In genomic region chr3:114572364-114573062, GRCh38 we compare ENCODE assay signal across 22 cellular contexts.
DNase-seq lines count a peak whose midpoint lies in the region; ATAC-seq, FAIRE-seq and TF ChIP-seq lines count a peak whose summit lies in the region.
"Had no signal": no experiment of that assay in that cellular context is flagged by ENCODE, and none has a peak within 500 bp of the region (broad histone marks: within the 10 kb centered on the region; RNA-seq: fewer than 3 reads in every experiment).

No MANE protein-coding gene starts in this region.

- no peak overlapping the region for H3K18ac ChIP-seq in H9 (ENCODE audit: insufficient read length, low read depth, low read length)

- DNase-seq in heart right ventricle (no peak), left cardiac atrium (no peak), D721Med (ENCODE audit: insufficient read length, low spot score) (no peak), GM23338 (ENCODE audit: low spot score) (no peak), M059J (ENCODE audit: low read depth) (peak; percentile 58), H9 (no peak), T-helper 9 cell (no peak)
- no peak for DNase-seq in stimulated activated naive B cell treated with anti-CD40 and anti-IgM and Interleukin-4, amounts not matched to agents 10 μg/mL and 1 μg/mL and 100 μg/mL, for 72 hours
- DNase-seq: Caco-2; CD4-positive, CD25-positive, alpha-beta regulatory T cell; DMS 273 treated with DMSO at 0.1 percent for 48 hours; DMS79; GF-D8; H7 had no signal

- H3K27ac Mint-ChIP-seq in GM23338 (peak overlapping the region; percentile 32; the same call in 1 of the 2 replicates), H9 (peak overlapping the region in 1 of 3 experiments; percentile 58; a peak in 2 of 7 replicates)
- no peak overlapping the region for H3K27ac Mint-ChIP-seq in stimulated activated naive B cell treated with anti-CD40 and anti-IgM and Interleukin-4, amounts not matched to agents 10 μg/mL and 1 μg/mL and 100 μg/mL, for 72 hours
- H3K27ac Mint-ChIP-seq: B cell; CD8-positive, alpha-beta T cell had no signal

- H3K9ac ChIP-seq in H9 (ENCODE audit: extremely low read depth, insufficient read length, low read length) = no peak overlapping the region
- H3K9ac ChIP-seq: BLaER1 had no signal

- H4K91ac ChIP-seq in H9 (ENCODE audit: insufficient read length, low read depth, low read length) = no peak overlapping the region

- no peak overlapping the region for H2BK12ac ChIP-seq in H9 (ENCODE audit: insufficient read length, low read depth, low read length)

- no peaks in the 10 kb centered on the region for H3K23me2 ChIP-seq in H9 (ENCODE audit: insufficient read length, low read depth, low read length, poor library complexity, severe bottlenecking)

- FAIRE-seq in D721Med (lab: Jason Lieb, UNC) = peak; percentile 41
- FAIRE-seq: GM12891, GM18507, H1 had no signal

- H3K9me3 Mint-ChIP-seq in GM23338 (no peaks in the 10 kb centered on the region), H9 (no peaks in the 10 kb centered on the region)
- no peaks in the 10 kb centered on the region for H3K9me3 Mint-ChIP-seq in stimulated activated naive B cell treated with anti-CD40 and anti-IgM and Interleukin-4, amounts not matched to agents 10 μg/mL and 1 μg/mL and 100 μg/mL, for 72 hours
- H3K9me3 Mint-ChIP-seq: CD4-positive, CD25-positive, alpha-beta regulatory T cell; CD8-positive, alpha-beta T cell had no signal

- H3K23ac ChIP-seq in H9 (ENCODE audit: insufficient read length, low read depth, low read length) = no peak overlapping the region

- no peak overlapping the region for H2BK5ac ChIP-seq in H9 (ENCODE audit: insufficient read length, low read length)

- H3K4me1 ChIP-seq in heart right ventricle (peaks cover 4 to 79% (median 47%) of the 10 kb centered on the region in 9 donors), GM23338 (ENCODE audit: insufficient read depth) (peaks cover 23% of the 10 kb centered on the region), H9 (ENCODE audit: insufficient read depth, low read length) (peaks cover 5% of the 10 kb centered on the region; the same call in 1 of the 2 replicates)
- H3K4me1 ChIP-seq: BLaER1, Caco-2 had no signal

- no peak overlapping the region for H3T11ph ChIP-seq in H9 (ENCODE audit: low read length)

- H3K9me3 ChIP-seq in heart right ventricle (no peaks in the 10 kb centered on the region), H9 (ENCODE audit: control insufficient read depth, low read depth, low read length) (no peaks in the 10 kb centered on the region)
- H3K9me3 ChIP-seq: BLaER1, Caco-2 had no signal

- H3K4me3 ChIP-seq in heart right ventricle (no peak overlapping the region), GM23338 (no peak overlapping the region)
- H3K4me3 ChIP-seq: BLaER1 had no signal

- H2AFZ ChIP-seq in GM23338 (no peak overlapping the region), H9 (ENCODE audit: low read length) (no peak overlapping the region)

- H3K79me2 ChIP-seq in GM23338 (replicated peaks; ENCODE audit: insufficient read depth) (no peaks in the 10 kb centered on the region), H9 (ENCODE audit: insufficient read depth, low read length) (no peaks in the 10 kb centered on the region)

- H2BK20ac ChIP-seq in H9 (ENCODE audit: low read depth, low read length, poor library complexity, severe bottlenecking) = no peak overlapping the region

- H3K4me3 Mint-ChIP-seq in GM23338 = no peak overlapping the region
- H3K4me3 Mint-ChIP-seq in H9 = no peak overlapping the region
- no peak overlapping the region for H3K4me3 Mint-ChIP-seq in stimulated activated naive B cell treated with anti-CD40 and anti-IgM and Interleukin-4, amounts not matched to agents 10 μg/mL and 1 μg/mL and 100 μg/mL, for 72 hours
- H3K4me3 Mint-ChIP-seq: B cell; CD4-positive, CD25-positive, alpha-beta regulatory T cell; CD8-positive, alpha-beta T cell had no signal

- H3K27me3 Mint-ChIP-seq in GM23338 (ENCODE audit: insufficient read depth, low read depth, poor library complexity) = peaks cover 3% of the 10 kb centered on the region
- no peaks in the 10 kb centered on the region for H3K27me3 Mint-ChIP-seq in H9 (ENCODE audit: low read depth)
- no peaks in the 10 kb centered on the region for H3K27me3 Mint-ChIP-seq in stimulated activated naive B cell treated with anti-CD40 and anti-IgM and Interleukin-4, amounts not matched to agents 10 μg/mL and 1 μg/mL and 100 μg/mL, for 72 hours
- H3K27me3 Mint-ChIP-seq: B cell; CD4-positive, CD25-positive, alpha-beta regulatory T cell had no signal

- H3K4me2 ChIP-seq in GM23338 (no peak overlapping the region), H9 (ENCODE audit: insufficient read depth, insufficient read length, low read length) (no peak overlapping the region)
- H3K4me2 ChIP-seq: BLaER1 had no signal

- WGBS in heart right ventricle, 2 donors = 44 to 53% methylated on average over 3 of the region's 3 CpGs
- no CpG with 5 or more reads among the region's 3 CpGs for WGBS in H9 (ENCODE audit: extremely low coverage, insufficient read length, low lambda C conversion rate)

- H3K14ac ChIP-seq in H9 (ENCODE audit: insufficient read depth, low read length) = no peak overlapping the region

- H3F3A ChIP-seq in GM23338 (replicated peaks; ENCODE audit: low read depth) = no peaks in the 10 kb centered on the region; the same call in 1 of the 2 replicates

- H3K27ac ChIP-seq in heart right ventricle (peak overlapping the region in 5 of 10 donors; percentile 23 to 66 (median 48)), GM23338 (ENCODE audit: low read depth) (no peak overlapping the region), H9 (ENCODE audit: insufficient read length, low read depth, low read length) (no peak overlapping the region)
- H3K27ac ChIP-seq: BLaER1, C4-2B had no signal

- TF ChIP-seq CTCF in heart right ventricle (IDR thresholded peaks at IDR 0.05) = no peak
- TF ChIP-seq CTCF in D721Med (IDR thresholded peaks at IDR 0.05; ENCODE audit: insufficient read depth, missing control alignments) = no peak
- TF ChIP-seq CTCF in GM23338 (conservative IDR thresholded peaks at IDR 0.05; ENCODE audit: low read depth in 2 of 2) = no peak
- no peak for TF ChIP-seq CTCF in H9 (conservative IDR thresholded peaks at IDR 0.05)

- H2BK120ac ChIP-seq in H9 (ENCODE audit: low read depth, low read length, poor library complexity, severe bottlenecking) = no peak overlapping the region

- no peaks in the 10 kb centered on the region for H3K36me3 Mint-ChIP-seq in GM23338 (ENCODE audit: low read depth)
- no peaks in the 10 kb centered on the region for H3K36me3 Mint-ChIP-seq in H9 (ENCODE audit: insufficient read depth in 1 of 3, low read depth in 3 of 3)
- H3K36me3 Mint-ChIP-seq in stimulated activated naive B cell treated with anti-CD40 and anti-IgM and Interleukin-4, amounts not matched to agents 10 μg/mL and 1 μg/mL and 100 μg/mL, for 72 hours = no peaks in the 10 kb centered on the region

- no peaks in the 10 kb centered on the region for H3K79me1 ChIP-seq in H9 (ENCODE audit: insufficient read depth, low read depth, low read length, poor library complexity, severe bottlenecking)

- H3K4me1 Mint-ChIP-seq in GM23338 (peaks cover 23% of the 10 kb centered on the region), H9 (peaks cover 15 to 27% of the 10 kb centered on the region in 2 experiments)
- H3K4me1 Mint-ChIP-seq in stimulated activated naive B cell treated with anti-CD40 and anti-IgM and Interleukin-4, amounts not matched to agents 10 μg/mL and 1 μg/mL and 100 μg/mL, for 72 hours = peaks cover 3 to 8% of the 10 kb centered on the region in 2 donors

- no peaks in the 10 kb centered on the region for H3K36me3 ChIP-seq in heart right ventricle
- H3K36me3 ChIP-seq in GM23338 (ENCODE audit: insufficient read depth) = no peaks in the 10 kb centered on the region
- H3K36me3 ChIP-seq: BLaER1 had no signal

- H2BK15ac ChIP-seq in H9 (ENCODE audit: low read depth, low read length) = no peak overlapping the region

- ATAC-seq in heart right ventricle (peak in 5 of 8 donors; percentile 53 to 67 (median 62)), left cardiac atrium (no peak), GM23338 (no peak)
- ATAC-seq in stimulated activated naive B cell treated with anti-CD40 and anti-IgM and Interleukin-4, amounts not matched to agents 10 μg/mL and 1 μg/mL and 100 μg/mL, for 72 hours (replicated peaks) = no peak
- ATAC-seq: CD8-positive, alpha-beta T cell; HCT116 had no signal

- no peaks in the 10 kb centered on the region; the same call in 1 of the 2 replicates for H3K9me2 ChIP-seq in GM23338 (ENCODE audit: insufficient read depth)

- H4K20me1 ChIP-seq in GM23338 (replicated peaks; ENCODE audit: insufficient read depth) (no peaks in the 10 kb centered on the region), H9 (ENCODE audit: control insufficient read depth, insufficient read depth, insufficient read length) (no peaks in the 10 kb centered on the region)
- H4K20me1 ChIP-seq: BLaER1 had no signal

- no peak overlapping the region for H2AK5ac ChIP-seq in H9 (ENCODE audit: insufficient read length, low read length)

- intact Hi-C loops in heart right ventricle (cut with DNase I) = no loop called here
- intact Hi-C loops in left cardiac atrium (cut with DNase I) = no loop called here

- H3K4ac ChIP-seq in H9 (ENCODE audit: low read depth, low read length) = no peak overlapping the region

- no peak overlapping the region for H3K56ac ChIP-seq in H9 (ENCODE audit: insufficient read length, low read depth, low read length)

- no peak overlapping the region for H4K8ac ChIP-seq in H9 (replicated peaks; ENCODE audit: insufficient read length, low read depth, low read length)

- H4K5ac ChIP-seq in H9 (ENCODE audit: insufficient read length, low read depth, low read length) = no peak overlapping the region

- H3K27me3 ChIP-seq in heart right ventricle (no peaks in the 10 kb centered on the region), GM23338 (ENCODE audit: insufficient read depth) (no peaks in the 10 kb centered on the region), H9 (ENCODE audit: insufficient read depth, low read length) (no peaks in the 10 kb centered on the region)
- H3K27me3 ChIP-seq: BLaER1 had no signal

TF ChIP-seq in GM23338, 12 proteins besides CTCF, POLR2A, EP300 and RAD21 (continues in another document):
- no peak for TF ChIP-seq STAT1 (IDR thresholded peaks at IDR 0.05; ENCODE audit: unreplicated experiment)

Comparison
In these comparisons a context has a peak if more than half of its experiments do, and no peak if none do; other contexts are left out.
1. ATAC-seq: peak in heart right ventricle (5 of 8); none in left cardiac atrium (0 of 2), GM23338 (single experiment) and stimulated activated naive B cell treated with anti-CD40 and anti-IgM and Interleukin-4, amounts not matched to agents 10 μg/mL and 1 μg/mL and 100 μg/mL, for 72 hours (0 of 2).